25 cellular contexts compared by ENCODE assay signal in the genomic region with DNA sequence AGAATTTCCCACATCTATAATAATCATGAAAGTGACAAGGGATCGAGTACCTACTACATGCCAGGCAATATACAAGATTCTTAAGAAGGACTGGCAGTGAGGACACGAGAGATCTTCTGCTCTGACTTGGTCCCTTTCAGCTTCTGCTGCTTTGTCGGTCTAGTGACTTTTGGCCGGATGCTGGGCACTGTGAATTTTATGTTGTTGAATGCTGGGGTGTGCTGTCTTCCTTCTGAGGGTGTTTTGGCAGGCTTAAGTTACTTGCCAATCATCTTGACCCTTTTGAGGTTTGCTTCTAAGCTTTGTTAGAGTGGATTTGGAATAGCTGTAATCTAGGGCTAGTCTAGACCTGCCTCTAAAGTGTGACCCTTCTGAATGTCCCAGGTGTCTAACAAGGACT.
"Had no signal": no experiment of that assay in that cellular context is flagged by ENCODE, and none has a peak within 500 bp of the region (broad histone marks: within the 10 kb centered on the region; RNA-seq: fewer than 3 reads in every experiment).

No MANE protein-coding gene starts in this region.

- H3K4me1 ChIP-seq: Peyer's patch, SJCRH30 had no signal

- H3K27me3 ChIP-seq: Peyer's patch had no signal

- H3K4me2 ChIP-seq: SK-N-SH had no signal

- H3K9ac ChIP-seq: SK-N-SH had no signal

- H3K36me3 ChIP-seq: Peyer's patch, SJCRH30 had no signal

- H3K27ac Mint-ChIP-seq: activated CD4-positive, alpha-beta memory T cell treated with anti-CD3 and anti-CD28 coated beads, Interleukin-2, amount 10 ng/mL, durations not matched to agents 7 days and 5 days; activated CD4-positive, alpha-beta T cell treated with anti-CD3 and anti-CD28 coated beads for 36 hours; activated naive CD4-positive, alpha-beta T cell treated with anti-CD3 and anti-CD28 coated beads, Interleukin-2, amount 50 U/mL, for 24 hours; activated T-cell treated with anti-CD3 and anti-CD28 coated beads, Interleukin-2, amount 50 U/mL, for 72 hours; activated T-helper 2 cell treated with anti-CD3 and anti-CD28 coated beads, Interferon-gamma antibody, Interleukin-2, Interleukin-4, amounts not matched to agents 10 μg/mL and 5 μg/mL and 100 μg/mL, durations not matched to agents 14 hours and 24 hours and 36 hours had no signal

- H3K36me3 Mint-ChIP-seq: activated naive CD4-positive, alpha-beta T cell treated with anti-CD3 and anti-CD28 coated beads, Interleukin-2, amount 50 U/mL, for 24 hours; brain had no signal

- H3K9me3 ChIP-seq: Peyer's patch, SK-N-SH had no signal

- H3K27ac ChIP-seq: Peyer's patch, RWPE1, SJCRH30, VCaP had no signal

- H3K27me3 Mint-ChIP-seq: activated CD4-positive, alpha-beta T cell treated with anti-CD3 and anti-CD28 coated beads for 36 hours; activated naive CD4-positive, alpha-beta T cell treated with anti-CD3 and anti-CD28 coated beads, Interleukin-2, amount 50 U/mL, for 24 hours; brain; central memory CD8-positive, alpha-beta T cell had no signal

- DNase-seq: activated CD4-positive, alpha-beta memory T cell treated with anti-CD3 and anti-CD28 coated beads, Interleukin-2, amount 10 ng/mL, durations not matched to agents 7 days and 5 days; activated CD4-positive, alpha-beta T cell treated with anti-CD3 and anti-CD28 coated beads for 36 hours; activated CD4-positive, alpha-beta T cell treated with anti-CD3 and anti-CD28 coated beads, Interleukin-2, amount 50 U/mL, for 1 hour; activated naive CD4-positive, alpha-beta T cell; activated T-cell treated with anti-CD3 and anti-CD28 coated beads, Interleukin-2, amount 50 U/mL, for 72 hours; aorta; KG1; NCI-H1092; NCI-H1417 treated with DMSO at 0.1 percent for 48 hours; NCI-H1694; NCI-H2029 treated with DMSO at 0.1 percent for 48 hours; NCI-H510A treated with DMSO at 0.1 percent for 48 hours; NCI-H69; Right ventricle myocardium superior; SJCRH30; SK-N-SH; T-helper 1 cell had no signal

- H3K4me3 Mint-ChIP-seq: activated CD4-positive, alpha-beta memory T cell treated with anti-CD3 and anti-CD28 coated beads, Interleukin-2, amount 10 ng/mL, durations not matched to agents 7 days and 5 days; activated CD4-positive, alpha-beta T cell treated with anti-CD3 and anti-CD28 coated beads for 36 hours; activated naive CD4-positive, alpha-beta T cell treated with anti-CD3 and anti-CD28 coated beads, Interleukin-2, amount 50 U/mL, for 24 hours; activated T-cell treated with anti-CD3 and anti-CD28 coated beads, Interleukin-2, amount 50 U/mL, for 72 hours; brain; central memory CD8-positive, alpha-beta T cell; IgD-negative memory B cell had no signal

- H3K4me1 Mint-ChIP-seq: activated CD4-positive, alpha-beta memory T cell treated with anti-CD3 and anti-CD28 coated beads, Interleukin-2, amount 10 ng/mL, durations not matched to agents 7 days and 5 days; activated CD4-positive, alpha-beta T cell treated with anti-CD3 and anti-CD28 coated beads for 36 hours; activated naive CD4-positive, alpha-beta T cell treated with anti-CD3 and anti-CD28 coated beads, Interleukin-2, amount 50 U/mL, for 24 hours; central memory CD8-positive, alpha-beta T cell; IgD-negative memory B cell had no signal

- H3K9me3 Mint-ChIP-seq: activated CD4-positive, alpha-beta memory T cell treated with anti-CD3 and anti-CD28 coated beads, Interleukin-2, amount 10 ng/mL, durations not matched to agents 7 days and 5 days; activated naive CD4-positive, alpha-beta T cell treated with anti-CD3 and anti-CD28 coated beads, Interleukin-2, amount 50 U/mL, for 24 hours; activated T-cell treated with anti-CD3 and anti-CD28 coated beads, Interleukin-2, amount 50 U/mL, for 72 hours; activated T-helper 2 cell treated with anti-CD3 and anti-CD28 coated beads, Interferon-gamma antibody, Interleukin-2, Interleukin-4, amounts not matched to agents 10 μg/mL and 5 μg/mL and 100 μg/mL, durations not matched to agents 14 hours and 24 hours and 36 hours; central memory CD8-positive, alpha-beta T cell had no signal

- H3K4me3 ChIP-seq: Peyer's patch, SJCRH30 had no signal
